ENCODE assay signal across 2 cellular contexts in the genomic region with DNA sequence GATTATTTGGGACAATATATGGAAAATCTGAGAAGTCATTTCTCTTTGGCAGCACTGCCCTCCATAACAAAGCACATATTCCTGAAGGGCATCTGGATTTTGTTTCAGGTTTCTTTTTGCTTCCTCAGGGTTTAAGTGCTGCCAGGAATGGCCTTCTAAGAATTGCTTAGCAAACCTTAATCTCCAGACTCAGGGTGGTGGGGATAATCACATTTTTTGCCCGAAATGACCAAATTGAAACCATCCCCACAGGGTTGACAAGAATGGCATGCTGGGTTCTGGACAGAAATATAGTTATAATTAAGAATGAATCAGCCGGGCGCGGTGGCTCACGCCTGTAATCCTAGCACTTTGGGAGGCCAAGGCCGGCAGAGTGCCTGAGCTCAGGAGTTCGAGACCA.
TF ChIP-seq lines count a peak whose summit lies in the region.

No MANE protein-coding gene starts in this region.

TF ChIP-seq in SK-N-SH treated with all-trans-retinoic acid at 6 μM for 48 hours, 23 proteins besides CTCF, POLR2A, EP300 and RAD21 (continued from another document):
- TF ChIP-seq, protein P1, sequence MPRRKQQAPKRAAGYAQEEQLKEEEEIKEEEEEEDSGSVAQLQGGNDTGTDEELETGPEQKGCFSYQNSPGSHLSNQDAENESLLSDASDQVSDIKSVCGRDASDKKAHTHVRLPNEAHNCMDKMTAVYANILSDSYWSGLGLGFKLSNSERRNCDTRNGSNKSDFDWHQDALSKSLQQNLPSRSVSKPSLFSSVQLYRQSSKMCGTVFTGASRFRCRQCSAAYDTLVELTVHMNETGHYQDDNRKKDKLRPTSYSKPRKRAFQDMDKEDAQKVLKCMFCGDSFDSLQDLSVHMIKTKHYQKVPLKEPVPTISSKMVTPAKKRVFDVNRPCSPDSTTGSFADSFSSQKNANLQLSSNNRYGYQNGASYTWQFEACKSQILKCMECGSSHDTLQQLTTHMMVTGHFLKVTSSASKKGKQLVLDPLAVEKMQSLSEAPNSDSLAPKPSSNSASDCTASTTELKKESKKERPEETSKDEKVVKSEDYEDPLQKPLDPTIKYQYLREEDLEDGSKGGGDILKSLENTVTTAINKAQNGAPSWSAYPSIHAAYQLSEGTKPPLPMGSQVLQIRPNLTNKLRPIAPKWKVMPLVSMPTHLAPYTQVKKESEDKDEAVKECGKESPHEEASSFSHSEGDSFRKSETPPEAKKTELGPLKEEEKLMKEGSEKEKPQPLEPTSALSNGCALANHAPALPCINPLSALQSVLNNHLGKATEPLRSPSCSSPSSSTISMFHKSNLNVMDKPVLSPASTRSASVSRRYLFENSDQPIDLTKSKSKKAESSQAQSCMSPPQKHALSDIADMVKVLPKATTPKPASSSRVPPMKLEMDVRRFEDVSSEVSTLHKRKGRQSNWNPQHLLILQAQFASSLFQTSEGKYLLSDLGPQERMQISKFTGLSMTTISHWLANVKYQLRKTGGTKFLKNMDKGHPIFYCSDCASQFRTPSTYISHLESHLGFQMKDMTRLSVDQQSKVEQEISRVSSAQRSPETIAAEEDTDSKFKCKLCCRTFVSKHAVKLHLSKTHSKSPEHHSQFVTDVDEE (CRISPR knock-in tag; IDR thresholded peaks at IDR 0.05): no peak

TF ChIP-seq in SK-N-SH, 30 proteins besides CTCF, POLR2A, EP300 and RAD21 (continued from another document):
- TF ChIP-seq PBX3 (IDR thresholded peaks at IDR 0.05) (no peak), RXRA (IDR thresholded peaks at IDR 0.05; ENCODE audit: borderline replicate concordance, low read depth) (no peak), NRF1 (IDR thresholded peaks at IDR 0.05; ENCODE audit: low read depth, low read length) (no peak), ELF1 (IDR thresholded peaks at IDR 0.05) (no peak), NFIC (IDR thresholded peaks at IDR 0.05; ENCODE audit: borderline replicate concordance) (no peak), ZBTB33 (IDR thresholded peaks at IDR 0.05; ENCODE audit: borderline replicate concordance, low read depth) (no peak), MAX (IDR thresholded peaks at IDR 0.05; ENCODE audit: low read depth) (no peak), SMC3 (IDR thresholded peaks at IDR 0.05; ENCODE audit: low read depth, low read length) (no peak), MXI1 (IDR thresholded peaks at IDR 0.05; ENCODE audit: low read depth, low read length) (no peak), TAF1 (IDR thresholded peaks at IDR 0.05; ENCODE audit: borderline replicate concordance, low read depth, low read length) (no peak)
